In genomic region chr2:42916394-42916793, GRCh38 we compare ENCODE assay signal across 1 cellular context.
TF ChIP-seq lines count a peak whose summit lies in the region.

No MANE protein-coding gene starts in this region.

TF ChIP-seq in H1, 55 proteins besides CTCF, POLR2A, EP300 and RAD21 (continued from another document):
- TF ChIP-seq GABPA (IDR thresholded peaks at IDR 0.05; ENCODE audit: borderline replicate concordance, insufficient read depth, low read length) (no peak), RFX5 (IDR thresholded peaks at IDR 0.05; ENCODE audit: borderline replicate concordance, low read depth, low read length) (no peak), KDM4A (IDR thresholded peaks at IDR 0.05; ENCODE audit: low read depth, low read length, severe bottlenecking) (no peak), JUND (IDR thresholded peaks at IDR 0.05; ENCODE audit: low read length) (no peak), SIN3A (conservative IDR thresholded peaks at IDR 0.05 in 1 of 2, IDR thresholded peaks at IDR 0.05 in 1 of 2; ENCODE audit: low read depth in 1 of 2, low read length in 2 of 2) (no peak), BCL11A (IDR thresholded peaks at IDR 0.05; ENCODE audit: low read depth in 2 of 2, low read length in 2 of 2) (no peak), TAF1 (IDR thresholded peaks at IDR 0.05; ENCODE audit: low read depth, low read length) (no peak), RXRA (IDR thresholded peaks at IDR 0.05; ENCODE audit: insufficient read depth, low read depth, low read length) (no peak), CEBPB (IDR thresholded peaks at IDR 0.05; ENCODE audit: low read depth, low read length) (no peak), POLR2AphosphoS5 (IDR thresholded peaks at IDR 0.05; ENCODE audit: low read depth, low read length) (no peak), E2F6 (IDR thresholded peaks at IDR 0.05) (no peak), PHF8 (conservative IDR thresholded peaks at IDR 0.05; ENCODE audit: low read depth, low read length) (no peak), ASH2L (IDR thresholded peaks at IDR 0.05; ENCODE audit: low read length) (no peak), EZH2 (IDR thresholded peaks at IDR 0.05; ENCODE audit: low read depth, low read length, severe bottlenecking) (no peak), GTF2F1 (IDR thresholded peaks at IDR 0.05; ENCODE audit: borderline replicate concordance, low read depth, low read length) (no peak), TAF7 (optimal IDR thresholded peaks at IDR 0.05; ENCODE audit: borderline replicate concordance, low read depth, low read length) (no peak), EGR1 (IDR thresholded peaks at IDR 0.05; ENCODE audit: borderline replicate concordance, low read depth, low read length) (no peak)
